ENCODE assay signal across 8 cellular contexts in the genomic region with DNA sequence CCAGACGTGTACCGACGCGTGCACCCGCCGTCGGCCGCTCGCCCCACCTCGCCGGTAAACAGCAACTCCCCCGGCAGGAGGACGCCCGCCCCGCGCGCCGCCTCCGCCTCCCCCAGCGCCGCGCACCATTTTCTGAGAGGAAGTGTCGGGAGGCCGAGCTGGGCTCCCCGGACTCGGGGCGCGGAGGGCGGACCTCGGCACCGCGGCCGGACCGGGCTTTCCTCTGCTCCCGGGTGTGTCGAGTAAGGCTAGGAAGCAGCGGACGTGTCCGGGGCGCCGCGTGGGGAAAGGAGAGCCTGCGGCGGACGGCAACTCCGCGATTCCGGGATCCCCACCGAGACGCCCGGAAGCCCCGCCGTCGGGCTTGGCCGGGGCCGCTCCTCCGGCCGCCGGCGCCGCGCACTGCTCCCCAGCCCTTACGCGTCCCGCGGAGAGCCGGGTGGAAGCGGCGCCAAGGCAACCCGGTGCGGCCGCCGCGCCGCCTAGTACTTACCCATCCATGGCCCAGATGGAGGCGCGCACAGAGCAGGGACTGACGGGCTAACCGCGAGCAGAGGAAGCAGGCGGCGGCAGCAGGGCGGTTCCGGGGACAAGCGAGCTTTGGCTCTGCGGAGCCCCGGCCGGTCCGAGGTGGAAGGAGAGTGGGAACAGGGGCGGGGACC. TPM values are rescaled to one million over a fixed set of nuclear protein-coding genes. Genes with fewer than 3 reads are reported as not detected.
DNase-seq lines count a peak whose midpoint lies in the region; ATAC-seq and TF ChIP-seq lines count a peak whose summit lies in the region.

A gene with protein sequence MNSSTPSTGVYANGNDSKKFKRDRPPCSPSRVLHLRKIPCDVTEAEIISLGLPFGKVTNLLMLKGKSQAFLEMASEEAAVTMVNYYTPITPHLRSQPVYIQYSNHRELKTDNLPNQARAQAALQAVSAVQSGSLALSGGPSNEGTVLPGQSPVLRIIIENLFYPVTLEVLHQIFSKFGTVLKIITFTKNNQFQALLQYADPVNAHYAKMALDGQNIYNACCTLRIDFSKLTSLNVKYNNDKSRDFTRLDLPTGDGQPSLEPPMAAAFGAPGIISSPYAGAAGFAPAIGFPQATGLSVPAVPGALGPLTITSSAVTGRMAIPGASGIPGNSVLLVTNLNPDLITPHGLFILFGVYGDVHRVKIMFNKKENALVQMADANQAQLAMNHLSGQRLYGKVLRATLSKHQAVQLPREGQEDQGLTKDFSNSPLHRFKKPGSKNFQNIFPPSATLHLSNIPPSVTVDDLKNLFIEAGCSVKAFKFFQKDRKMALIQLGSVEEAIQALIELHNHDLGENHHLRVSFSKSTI (minus strand): TSS at position 643 of the 662 bp plus-strand sequence. CDS start 35,754 bp downstream, outside the sequence.

- no peaks in the 10 kb centered on the region for H3K27me3 ChIP-seq in endocrine pancreas (ENCODE audit: control insufficient read depth, insufficient read depth, low read length)

- H3K9me3 ChIP-seq in endocrine pancreas (ENCODE audit: control insufficient read depth, low read length) = no peaks in the 10 kb centered on the region

- peak; percentile 76 for TF ChIP-seq POLR2A in GM18951 (IDR thresholded peaks at IDR 0.05; ENCODE audit: extremely low read depth, insufficient read depth, insufficient read length)

- in situ Hi-C loops in GM18951 (cut with MboI; ENCODE audit: low sequenced_read_pairs, unreplicated experiment) = no loop called here

- no peaks in the 10 kb centered on the region for H3K36me3 ChIP-seq in endocrine pancreas (ENCODE audit: control insufficient read depth, insufficient read depth, low read length)

- peaks cover 11% of the 10 kb centered on the region for H3K4me1 ChIP-seq in endocrine pancreas (ENCODE audit: control insufficient read depth, insufficient read depth, low read length)

- peaks cover 34% of the 10 kb centered on the region for H3K4me1 Mint-ChIP-seq in activated CD8-positive, alpha-beta memory T cell treated with anti-CD3 and anti-CD28 coated beads, Interleukin-2, amount 10 ng/mL, durations not matched to agents 7 days and 5 days
- H3K4me1 Mint-ChIP-seq in mesothelial cell of epicardium = peaks cover 28% of the 10 kb centered on the region

- peak within 1 kb of the TSS; percentile 96 for H3K9ac ChIP-seq in endocrine pancreas (ENCODE audit: control insufficient read depth, insufficient read depth, low read length)

- ATAC-seq in HG03175 (IDR thresholded peaks at IDR 0.05; ENCODE audit: unreplicated experiment) = peak; percentile 55
- peak; percentile 65 for ATAC-seq in activated CD8-positive, alpha-beta memory T cell treated with anti-CD3 and anti-CD28 coated beads, Interleukin-2, amount 10 ng/mL, durations not matched to agents 7 days and 5 days

- TF ChIP-seq CTCF in mesothelial cell of epicardium (IDR thresholded peaks at IDR 0.05; ENCODE audit: unreplicated experiment) = no peak

- H3K9me3 Mint-ChIP-seq in activated CD8-positive, alpha-beta memory T cell treated with anti-CD3 and anti-CD28 coated beads, Interleukin-2, amount 10 ng/mL, durations not matched to agents 7 days and 5 days (ENCODE audit: low read depth) = no peaks in the 10 kb centered on the region
- no peaks in the 10 kb centered on the region for H3K9me3 Mint-ChIP-seq in mesothelial cell of epicardium

- CTCF ChIA-PET in activated CD8-positive, alpha-beta memory T cell treated with anti-CD3 and anti-CD28 coated beads, Interleukin-2, amount 10 ng/mL, durations not matched to agents 7 days and 5 days (lab: Charles Lee) = interaction anchor here (0.5 to 3.6 kb wide), 18 partner anchors 11 to 381 kb away, joined by 3 to 27 read pairs (median 5); a partner anchor contains a TSS

- no peaks in the 10 kb centered on the region for H3K27me3 Mint-ChIP-seq in activated CD8-positive, alpha-beta memory T cell treated with anti-CD3 and anti-CD28 coated beads, Interleukin-2, amount 10 ng/mL, durations not matched to agents 7 days and 5 days
- H3K27me3 Mint-ChIP-seq in mesothelial cell of epicardium (ENCODE audit: low read depth) = no peaks in the 10 kb centered on the region

- DNase-seq in AG20443 (ENCODE audit: low spot score) (peak; percentile 77), NCI-H748 (lab: John Stamatoyannopoulos, UW; ENCODE audit: unreplicated experiment) (peak; percentile 98), mesothelial cell of epicardium (ENCODE audit: low spot score in 2 of 2, unreplicated experiment in 2 of 2) (peak; percentile 48 to 73)
- peak; percentile 89 for DNase-seq in activated CD8-positive, alpha-beta memory T cell treated with anti-CD3 and anti-CD28 coated beads, Interleukin-2, amount 10 ng/mL, durations not matched to agents 7 days and 5 days
- peak; percentile 61 to 69 for DNase-seq in stimulated activated CD8-positive, alpha-beta memory T cell treated with anti-CD3 and anti-CD28 coated beads, Interleukin-2, amount 100 ng/mL, for 1 hour (ENCODE audit: low read depth in 2 of 2)

- peak within 1 kb of the TSS; percentile 98 for H3K4me3 ChIP-seq in endocrine pancreas (ENCODE audit: control insufficient read depth, insufficient read depth, low read length)

- peak within 1 kb of the TSS; percentile 98 for H3K27ac Mint-ChIP-seq in activated CD8-positive, alpha-beta memory T cell treated with anti-CD3 and anti-CD28 coated beads, Interleukin-2, amount 10 ng/mL, durations not matched to agents 7 days and 5 days
- H3K27ac Mint-ChIP-seq in mesothelial cell of epicardium = peak within 1 kb of the TSS; percentile 99

- H3K36me3 Mint-ChIP-seq in activated CD8-positive, alpha-beta memory T cell treated with anti-CD3 and anti-CD28 coated beads, Interleukin-2, amount 10 ng/mL, durations not matched to agents 7 days and 5 days = peaks cover 9% of the 10 kb centered on the region
- H3K36me3 Mint-ChIP-seq in mesothelial cell of epicardium = peaks cover 1% of the 10 kb centered on the region

- H3K4me3 Mint-ChIP-seq in activated CD8-positive, alpha-beta memory T cell treated with anti-CD3 and anti-CD28 coated beads, Interleukin-2, amount 10 ng/mL, durations not matched to agents 7 days and 5 days = peak within 1 kb of the TSS; percentile 94
- H3K4me3 Mint-ChIP-seq in mesothelial cell of epicardium = peak within 1 kb of the TSS; percentile 96

RNA-seq across cellular contexts. Expression of the gene that starts here (rescaled TPM):
- total RNA-seq in activated CD8-positive, alpha-beta memory T cell treated with anti-CD3 and anti-CD28 coated beads, Interleukin-2, amount 10 ng/mL, durations not matched to agents 7 days and 5 days = 100 to 1,000 TPM; 152 to 186 TPM
- 39.3 to 42.5 TPM (median 41.6 TPM) in 3 replicates for total RNA-seq in mesothelial cell of epicardium

Comparison
In these comparisons a context has a peak if more than half of its experiments do, and no peak if none do; other contexts are left out.
1. Peak in every context shown above with its lines: DNase-seq, ATAC-seq and H3K4me3 ChIP-seq.